In the genomic region with DNA sequence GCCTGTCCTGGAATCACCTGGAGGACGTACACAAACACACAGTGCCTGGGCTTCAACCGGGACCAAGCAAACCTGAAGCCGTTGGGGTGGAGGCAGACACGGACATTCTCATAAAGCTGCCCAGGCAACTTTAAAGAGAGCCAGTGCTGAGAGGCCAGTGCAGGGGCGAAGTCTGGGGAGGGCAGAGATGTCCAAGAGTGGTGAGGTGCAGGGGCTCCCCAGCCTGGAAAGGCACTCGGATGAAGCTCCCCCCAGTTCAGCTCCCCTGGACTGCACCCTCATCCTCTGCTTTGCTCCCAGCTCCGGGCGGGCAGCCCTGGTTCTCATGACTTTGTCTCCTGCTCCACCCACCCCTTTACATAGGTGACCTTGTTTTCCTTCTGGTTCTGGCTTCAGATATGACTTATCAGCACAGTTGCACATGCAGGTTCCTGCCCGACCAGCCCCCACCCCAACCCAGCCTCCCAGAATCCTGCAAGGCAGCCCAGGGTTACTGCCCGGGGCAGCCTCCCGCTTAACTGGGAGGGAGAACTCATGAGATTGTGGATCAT, we compare ENCODE assay signal across 16 cellular contexts.
DNase-seq lines count a peak whose midpoint lies in the region; ATAC-seq, FAIRE-seq and TF ChIP-seq lines count a peak whose summit lies in the region.
"Had no signal": no experiment of that assay in that cellular context is flagged by ENCODE, and none has a peak within 500 bp of the region (broad histone marks: within the 10 kb centered on the region; RNA-seq: fewer than 3 reads in every experiment).

No MANE protein-coding gene starts in this region.

- H3K4me1 ChIP-seq in body of pancreas (peaks cover 40% of the 10 kb centered on the region), HepG2 (ENCODE audit: insufficient read depth, low read length) (peaks cover 34% of the 10 kb centered on the region), spleen (peaks cover 0 to 22% (median 0%) of the 10 kb centered on the region in 6 donors)
- H3K4me1 ChIP-seq: BLaER1 treated with 17β-estradiol and CSF1 and Interleukin-3, amounts not matched to agents 10 nM and 100 nM had no signal

- no peak overlapping the region for H3K9ac ChIP-seq in HepG2 (ENCODE audit: insufficient read depth, low read depth, low read length)
- H3K9ac ChIP-seq: BLaER1 treated with 17β-estradiol and CSF1 and Interleukin-3, amounts not matched to agents 10 nM and 100 nM had no signal

- no TSS peak for BruUV-seq in HepG2 (replicated peaks; lab: Mats Ljungman, UMichigan)

- H3K27ac ChIP-seq in body of pancreas, result peak overlapping the region; percentile 80 to 92 (median 86)
- no peak overlapping the region for H3K27ac ChIP-seq in HepG2 (ENCODE audit: extremely low read length, insufficient read depth, low read length)
- peak overlapping the region in 6 of 8 donors; percentile 29 to 67 (median 52) for H3K27ac ChIP-seq in spleen
- H3K27ac ChIP-seq: BLaER1 treated with 17β-estradiol and CSF1 and Interleukin-3, amounts not matched to agents 10 nM and 100 nM had no signal

- no peaks in the 10 kb centered on the region for H3K9me3 ChIP-seq in body of pancreas
- peaks cover 5% of the 10 kb centered on the region for H3K9me3 ChIP-seq in HepG2 (ENCODE audit: low read length)
- H3K9me3 ChIP-seq in spleen, result peaks cover 0 to 11% (median 3%) of the 10 kb centered on the region in 8 donors

- TF ChIP-seq RAD21 in HepG2 (CRISPR knock-in tag; IDR thresholded peaks at IDR 0.05), result no peak

- no peak for TF ChIP-seq CTCF in body of pancreas (IDR thresholded peaks at IDR 0.05)
- no peak for TF ChIP-seq CTCF in HepG2 (CRISPR knock-in tag; IDR thresholded peaks at IDR 0.05)
- no peak for TF ChIP-seq CTCF in spleen (IDR thresholded peaks at IDR 0.05 in 8 of 11, conservative IDR thresholded peaks at IDR 0.05 in 3 of 11)

- ATAC-seq in body of pancreas, result peak; percentile 97
- ATAC-seq in HepG2, result peak; percentile 67

- CTCF ChIA-PET in HepG2 (lab: Yijun Ruan, JAX; ENCODE audit: low intra/inter-chr PET ratio, low total read pairs), result no interaction called here

- H4K20me1 ChIP-seq in HepG2 (ENCODE audit: insufficient read depth, low read length), result no peaks in the 10 kb centered on the region
- H4K20me1 ChIP-seq: BLaER1 treated with 17β-estradiol and CSF1 and Interleukin-3, amounts not matched to agents 10 nM and 100 nM had no signal

- peak overlapping the region; percentile 61; the same call in 1 of the 2 replicates for H3K4me2 ChIP-seq in HepG2 (ENCODE audit: low read depth, low read length)
- H3K4me2 ChIP-seq: BLaER1 treated with 17β-estradiol and CSF1 and Interleukin-3, amounts not matched to agents 10 nM and 100 nM had no signal

- TF ChIP-seq EP300 in HepG2 (IDR thresholded peaks at IDR 0.05; ENCODE audit: low read depth in 2 of 2, low read length in 2 of 2) (no peak), HepG2 (CRISPR knock-in tag; IDR thresholded peaks at IDR 0.05; ENCODE audit: borderline replicate concordance) (no peak)

- intact Hi-C loops in body of pancreas (cut with DNase I), result no loop called here
- intact Hi-C loops in HepG2 (cut with micrococcal nuclease; ENCODE audit: unreplicated experiment), result no loop called here
- intact Hi-C loops in spleen (cut with DNase I; ENCODE audit: low total_unique reads), result no loop called here

- WGBS in body of pancreas, 2 donors, result 22 to 29% methylated on average over 11 of the region's 11 CpGs
- WGBS in HepG2 (ENCODE audit: low lambda C conversion rate), result 20% methylated on average over 6 of the region's 11 CpGs
- 70 to 92% (median 77%) methylated on average over 11 of the region's 11 CpGs for WGBS in spleen, 5 donors

- in situ Hi-C loops in HepG2 (cut with HindIII; ENCODE audit: extremely low pct_ligation_motif_present, low pct_unique_long_range_greater_than_20kb), result no loop called here

- no peaks in the 10 kb centered on the region for H3K27me3 ChIP-seq in body of pancreas
- peaks cover 0 to 15% of the 10 kb centered on the region in 2 experiments; a peak in 2 of 5 replicates for H3K27me3 ChIP-seq in HepG2 (ENCODE audit: control insufficient read depth in 1 of 2, insufficient read depth in 2 of 2, low read length in 2 of 2)
- no peaks in the 10 kb centered on the region for H3K27me3 ChIP-seq in spleen (replicated peaks in 1 of 7)
- H3K27me3 ChIP-seq: BLaER1 treated with 17β-estradiol and CSF1 and Interleukin-3, amounts not matched to agents 10 nM and 100 nM had no signal

- H2AFZ ChIP-seq in HepG2 (ENCODE audit: low read length), result no peak overlapping the region

- FAIRE-seq in HepG2 (lab: Jason Lieb, UNC) (no peak), RCC 7860 (lab: Jason Lieb, UNC) (no peak)
- FAIRE-seq: GM12891 had no signal

- H3K79me2 ChIP-seq in HepG2 (ENCODE audit: insufficient read depth, low read length), result no peaks in the 10 kb centered on the region

- POLR2A ChIA-PET in HepG2 (lab: Yijun Ruan, JAX), result no interaction called here

- TF ChIP-seq POLR2A in body of pancreas (IDR thresholded peaks at IDR 0.05) (peak in 2 of 3 donors; percentile 42 to 66), HepG2 (IDR thresholded peaks at IDR 0.05; ENCODE audit: insufficient read depth in 1 of 2, low read depth in 2 of 2, low read length in 2 of 2) (no peak), spleen (IDR thresholded peaks at IDR 0.05) (no peak)

- no peaks in the 10 kb centered on the region for H3K36me3 ChIP-seq in body of pancreas (replicated peaks in 1 of 2; ENCODE audit: insufficient read depth in 1 of 2, low read depth in 2 of 2)
- no peaks in the 10 kb centered on the region for H3K36me3 ChIP-seq in HepG2 (replicated peaks in 1 of 2; ENCODE audit: control insufficient read depth in 1 of 2, insufficient read depth in 2 of 2, low read length in 2 of 2)
- H3K36me3 ChIP-seq in spleen, result no peaks in the 10 kb centered on the region

- DNase-seq in OCI-M1 (lab: John Stamatoyannopoulos, UW) (peak; percentile 15), body of pancreas (peak; percentile 80 to 89 (median 85)), HepG2 (ENCODE audit: low spot score) (no peak), spleen (peak; percentile 75), RCC 7860 (ENCODE audit: low spot score) (no peak), HK-2 (ENCODE audit: unreplicated experiment) (no peak), NCI-H1092 (lab: John Stamatoyannopoulos, UW) (no peak)
- DNase-seq: CD8-positive, alpha-beta memory T cell; GOT3; IMR-90; Karpas-422; NCI-H1436 treated with DMSO at 0.1 percent for 48 hours; NCI-H2029 treated with DMSO at 0.1 percent for 48 hours; NCI-H2171 had no signal

- H3K4me3 ChIP-seq in body of pancreas (no peak overlapping the region), HepG2 (replicated peaks in 1 of 3; ENCODE audit: insufficient read depth in 1 of 3, low read depth in 2 of 3, low read length in 3 of 3) (peak overlapping the region in 1 of 3 experiments; percentile 35; a peak in 1 of 6 replicates), spleen (no peak overlapping the region)
- H3K4me3 ChIP-seq: BLaER1 treated with 17β-estradiol and CSF1 and Interleukin-3, amounts not matched to agents 10 nM and 100 nM had no signal

TF ChIP-seq in HepG2, 621 proteins besides CTCF, POLR2A, EP300 and RAD21:
- TF ChIP-seq CEBPG (CRISPR knock-in tag; IDR thresholded peaks at IDR 0.05) (no peak), SALL1 (CRISPR knock-in tag; IDR thresholded peaks at IDR 0.05) (peak; percentile 32; the same call in 1 of the 2 replicates)

Comparison
In these comparisons a context has a peak if more than half of its experiments do, and no peak if none do; other contexts are left out.
1. DNase-seq: peak in OCI-M1 (single experiment), body of pancreas (4 of 4) and spleen (single experiment); none in HepG2 (single experiment), RCC 7860 (single experiment), HK-2 (single experiment) and NCI-H1092 (single experiment).
2. POLR2A ChIP-seq: peak in body of pancreas (2 of 3); none in HepG2 (0 of 2) and spleen (0 of 3).